In genomic region chr11:63945482-63946163, GRCh38 we compare ENCODE assay signal across 8 cellular contexts. TPM values are rescaled to one million over a fixed set of nuclear protein-coding genes. Genes with fewer than 3 reads are reported as not detected.
DNase-seq lines count a peak whose midpoint lies in the region; ATAC-seq and TF ChIP-seq lines count a peak whose summit lies in the region.

No MANE protein-coding gene starts in this region.

- H2AFZ ChIP-seq in OCI-LY1 (ENCODE audit: low read length), result no peak overlapping the region

- no peaks in the 10 kb centered on the region for H3K9me2 ChIP-seq in OCI-LY1 (ENCODE audit: low read depth, low read length)

- DNase-seq in COR-L47 (lab: John Stamatoyannopoulos, UW) (peak; percentile 59), HT-29 (ENCODE audit: low spot score) (peak; percentile 88), activated T-helper 1 cell treated with Interleukin-2 at 50 U/mL for 16 hours (ENCODE audit: low read depth) (peak; percentile 19), fibroblast of mammary gland (ENCODE audit: low read depth) (peak; percentile 82), natural killer cell (peak; percentile 30), thoracic aorta (ENCODE audit: low spot score) (peak; percentile 44), amniotic stem cell (lab: John Stamatoyannopoulos, UW) (no peak)

- H3K79me2 ChIP-seq in OCI-LY1 (ENCODE audit: insufficient read depth, low read length), result peaks cover 20% of the 10 kb centered on the region; the same call in 1 of the 2 replicates

- TF ChIP-seq CTCF in OCI-LY1 (IDR thresholded peaks at IDR 0.05; ENCODE audit: low read length) (peak; percentile 72), fibroblast of mammary gland (conservative IDR thresholded peaks at IDR 0.05; ENCODE audit: control insufficient read depth, insufficient read depth, low read depth, low read length) (peak; percentile 67), natural killer cell (IDR thresholded peaks at IDR 0.05) (peak; percentile 57), thoracic aorta (IDR thresholded peaks at IDR 0.05) (peak; percentile 88)

- intact Hi-C loops in natural killer cell (cut with micrococcal nuclease), result loop anchor here (1.0 to 5.0 kb wide), 2 partner anchors 108 to 178 kb away; partner anchors contain the start of gene ZFTA

- H3K4me1 ChIP-seq in OCI-LY1 (ENCODE audit: insufficient read depth, low read length, severe bottlenecking) (peaks cover 16% of the 10 kb centered on the region), thoracic aorta (ENCODE audit: control insufficient read depth in 1 of 2, low read depth in 2 of 2) (peaks cover 0 to 21% of the 10 kb centered on the region in 2 donors)

- no peaks in the 10 kb centered on the region for H3K36me3 Mint-ChIP-seq in natural killer cell

- ATAC-seq in natural killer cell (peak in 2 of 3 donors; percentile 81 to 89), thoracic aorta (ENCODE audit: insufficient number of reproducible peaks, low FRiP score, low read depth) (peak; percentile 68)

- peaks cover 46% of the 10 kb centered on the region for H3K36me3 ChIP-seq in OCI-LY1 (ENCODE audit: insufficient read depth, low read length)
- no peaks in the 10 kb centered on the region for H3K36me3 ChIP-seq in thoracic aorta

- H3K9me3 ChIP-seq in OCI-LY1 (ENCODE audit: low read length) (no peaks in the 10 kb centered on the region), thoracic aorta (no peaks in the 10 kb centered on the region)

- H3K4me3 ChIP-seq in OCI-LY1 (ENCODE audit: low read depth, low read length, poor library complexity, severe bottlenecking), result no peak overlapping the region
- no peak overlapping the region for H3K4me3 ChIP-seq in fibroblast of mammary gland (ENCODE audit: control insufficient read depth, low read depth, low read length)
- H3K4me3 ChIP-seq in thoracic aorta, result peak overlapping the region; percentile 39

- no peak overlapping the region; the same call in 1 of the 2 replicates for H3K9ac ChIP-seq in OCI-LY1 (ENCODE audit: low read length)

- H3K4me3 Mint-ChIP-seq in natural killer cell, result no peak overlapping the region

- peaks cover 9% of the 10 kb centered on the region in 2 donors for H3K4me1 Mint-ChIP-seq in natural killer cell

- H3K9me3 Mint-ChIP-seq in natural killer cell, result no peaks in the 10 kb centered on the region

- no peaks in the 10 kb centered on the region for H3K27me3 ChIP-seq in OCI-LY1 (ENCODE audit: insufficient read depth, low read length)
- no peaks in the 10 kb centered on the region for H3K27me3 ChIP-seq in thoracic aorta (replicated peaks; ENCODE audit: insufficient read depth)

- no peaks in the 10 kb centered on the region for H3K27me3 Mint-ChIP-seq in natural killer cell (ENCODE audit: low read depth in 2 of 2)

- no peaks in the 10 kb centered on the region for H4K20me1 ChIP-seq in OCI-LY1 (ENCODE audit: insufficient read depth, low read length)

- no peak overlapping the region for H3K27ac Mint-ChIP-seq in natural killer cell

- peak overlapping the region; percentile 27 for H3K27ac ChIP-seq in OCI-LY1 (ENCODE audit: low read depth, low read length, poor library complexity, severe bottlenecking)
- H3K27ac ChIP-seq in thoracic aorta, result peak overlapping the region; percentile 63 to 76

- H3F3A ChIP-seq in OCI-LY1 (ENCODE audit: insufficient read depth, low read length), result no peaks in the 10 kb centered on the region

- no peak overlapping the region; the same call in 1 of the 2 replicates for H3K4me2 ChIP-seq in OCI-LY1 (ENCODE audit: low read length)

RNA-seq across cellular contexts. Expression of gene NAA40, which starts 6.8 kb away (rescaled TPM):
- total RNA-seq in HT-29 (2014; rRNA removed; shearing (Covaris generic)), result 14.9 and 20.0 TPM in 2 replicates
- total RNA-seq in natural killer cell, result 10 to 100 TPM; 44.8 to 72.1 (median 57.4) TPM
- 10 to 100 TPM; 15.5 to 20.6 TPM for total RNA-seq in thoracic aorta

RNA-seq across cellular contexts. Expression of gene RCOR2, which starts 28.7 kb away (rescaled TPM):
- total RNA-seq in HT-29 (2014; rRNA removed; shearing (Covaris generic)), result 0.37 and 2.0 TPM in 2 replicates
- not detected for total RNA-seq in natural killer cell
- 1 to 10 TPM; 1.4 to 3.8 TPM for total RNA-seq in thoracic aorta

RNA-seq across cellular contexts. Expression of gene COX8A, which starts 28.8 kb away (rescaled TPM):
- total RNA-seq in HT-29 (2014; rRNA removed; shearing (Covaris generic)), result 1,404 and 1,625 TPM in 2 replicates
- total RNA-seq in natural killer cell (100 to 1,000 TPM; 143 to 166 (median 145) TPM), thoracic aorta (100 to 1,000 TPM; 178 to 469 TPM)

RNA-seq across cellular contexts. Expression of gene OTUB1, which starts 40.6 kb away (rescaled TPM):
- total RNA-seq in HT-29 (2014; rRNA removed; shearing (Covaris generic)), result 131 and 140 TPM in 2 replicates
- total RNA-seq in natural killer cell (10 to 100 TPM; 73.6 to 88.9 (median 82.4) TPM), thoracic aorta (10 to 100 TPM; 37.7 to 85.6 TPM)
